In genomic region chr5:172840077-172840777, GRCh38 we compare ENCODE assay signal across 12 cellular contexts. TPM values are rescaled to one million over a fixed set of nuclear protein-coding genes. Genes with fewer than 3 reads are reported as not detected.
DNase-seq lines count a peak whose midpoint lies in the region; ATAC-seq, FAIRE-seq and TF ChIP-seq lines count a peak whose summit lies in the region.
"Had no signal": no experiment of that assay in that cellular context is flagged by ENCODE, and none has a peak within 500 bp of the region (broad histone marks: within the 10 kb centered on the region; RNA-seq: fewer than 3 reads in every experiment).

No MANE protein-coding gene starts in this region.

- peaks cover 7 to 24% of the 10 kb centered on the region in 2 experiments for H3K36me3 ChIP-seq in HepG2 (replicated peaks in 1 of 2; ENCODE audit: control insufficient read depth in 1 of 2, insufficient read depth in 2 of 2, low read length in 2 of 2)
- no peaks in the 10 kb centered on the region for H3K36me3 ChIP-seq in right lobe of liver
- no peaks in the 10 kb centered on the region for H3K36me3 ChIP-seq in aorta (ENCODE audit: control insufficient read depth in 1 of 2, insufficient read depth in 2 of 2, low read length in 1 of 2)
- H3K36me3 ChIP-seq in PC-3 (ENCODE audit: low read depth, low read length): peaks cover 6% of the 10 kb centered on the region

- WGBS in HepG2 (ENCODE audit: low lambda C conversion rate): 85% methylated on average over 11 of the region's 16 CpGs
- WGBS in right lobe of liver (ENCODE audit: insufficient coverage, low coverage, low lambda C conversion rate, missing lambda C conversion rate): 66% methylated on average over 8 of the region's 16 CpGs
- 15 to 19% methylated on average over 16 of the region's 16 CpGs for WGBS in aorta, 2 donors

- in situ Hi-C loops in HepG2 (cut with HindIII; ENCODE audit: extremely low pct_ligation_motif_present, low pct_unique_long_range_greater_than_20kb): no loop called here

- H2AFZ ChIP-seq in HepG2 (ENCODE audit: low read length) (no peak overlapping the region), PC-3 (ENCODE audit: low read length) (no peak overlapping the region)

- FAIRE-seq in HepG2 (lab: Jason Lieb, UNC): no peak
- FAIRE-seq in GM12892 (lab: Jason Lieb, UNC): no peak

- H3K9ac ChIP-seq in HepG2 (ENCODE audit: insufficient read depth, low read depth, low read length) (no peak overlapping the region), PC-3 (ENCODE audit: low read length) (no peak overlapping the region)

- BruUV-seq in HepG2 (replicated peaks; lab: Mats Ljungman, UMichigan): no TSS peak
- BruUV-seq in PC-3 (replicated peaks; lab: Mats Ljungman, UMichigan): no TSS peak

- H3K4me1 ChIP-seq in HepG2 (ENCODE audit: insufficient read depth, low read length): peaks cover 50% of the 10 kb centered on the region
- peaks cover 0 to 25% (median 5%) of the 10 kb centered on the region in 4 donors for H3K4me1 ChIP-seq in right lobe of liver
- peaks cover 0 to 6% of the 10 kb centered on the region in 2 donors for H3K4me1 ChIP-seq in aorta (ENCODE audit: control insufficient read depth in 1 of 2, insufficient read depth in 2 of 2, low read length in 2 of 2)
- peaks cover 13% of the 10 kb centered on the region for H3K4me1 ChIP-seq in PC-3 (ENCODE audit: insufficient read depth, low read length)

- H3F3A ChIP-seq in PC-3 (ENCODE audit: low read length, unreplicated experiment): no peaks in the 10 kb centered on the region

- no peak overlapping the region for H3K4me3 ChIP-seq in HepG2 (replicated peaks in 1 of 3; ENCODE audit: insufficient read depth in 1 of 3, low read depth in 2 of 3, low read length in 3 of 3)
- H3K4me3 ChIP-seq in right lobe of liver: no peak overlapping the region
- no peak overlapping the region for H3K4me3 ChIP-seq in fibroblast of the aortic adventitia (ENCODE audit: low read depth, low read length)
- no peak overlapping the region for H3K4me3 ChIP-seq in aorta (ENCODE audit: low read length in 2 of 2)
- H3K4me3 ChIP-seq in PC-3 (ENCODE audit: low read length): no peak overlapping the region
- H3K4me3 ChIP-seq: mucosa of descending colon had no signal

- H3K4me2 ChIP-seq in HepG2 (ENCODE audit: low read depth, low read length): no peak overlapping the region
- H3K4me2 ChIP-seq in PC-3 (ENCODE audit: low read length): no peak overlapping the region

- no peaks in the 10 kb centered on the region for H3K9me3 ChIP-seq in HepG2 (ENCODE audit: low read length)
- no peaks in the 10 kb centered on the region for H3K9me3 ChIP-seq in right lobe of liver
- no peaks in the 10 kb centered on the region for H3K9me3 ChIP-seq in aorta (ENCODE audit: control insufficient read depth, low read length)
- H3K9me3 ChIP-seq in PC-3 (ENCODE audit: low read length): no peaks in the 10 kb centered on the region
- H3K9me3 ChIP-seq: mucosa of descending colon had no signal

- TF ChIP-seq RAD21 in HepG2 (CRISPR knock-in tag; IDR thresholded peaks at IDR 0.05): no peak

- no peaks in the 10 kb centered on the region for H3K9me2 ChIP-seq in PC-3 (replicated peaks; ENCODE audit: low read length)

- no peak overlapping the region for H3K4me3 Mint-ChIP-seq in osteocyte (ENCODE audit: unreplicated experiment)

- peaks cover 2% of the 10 kb centered on the region for H3K36me3 Mint-ChIP-seq in osteocyte (ENCODE audit: unreplicated experiment)

- H4K20me1 ChIP-seq in HepG2 (ENCODE audit: insufficient read depth, low read length) (peaks cover 24% of the 10 kb centered on the region; the same call in 1 of the 2 replicates), PC-3 (ENCODE audit: low read length) (no peaks in the 10 kb centered on the region)

- TF ChIP-seq POLR2A in HepG2 (IDR thresholded peaks at IDR 0.05; ENCODE audit: insufficient read depth in 1 of 2, low read depth in 2 of 2, low read length in 2 of 2): no peak
- TF ChIP-seq POLR2A in right lobe of liver (IDR thresholded peaks at IDR 0.05): no peak
- no peak for TF ChIP-seq POLR2A in GM12892 (IDR thresholded peaks at IDR 0.05; ENCODE audit: low read depth, low read length)

- peak overlapping the region; percentile 85 for H3K27ac Mint-ChIP-seq in osteocyte (ENCODE audit: unreplicated experiment)

- POLR2A ChIA-PET in HepG2 (lab: Yijun Ruan, JAX) (interaction anchor here (1.1 to 1.6 kb wide), 5 partner anchors 12 to 69 kb away, joined by 3 to 7 read pairs (median 3); partner anchors contain the start of gene DUSP1), PC-3 (lab: Charles Lee; ENCODE audit: unreplicated experiment) (no interaction called here)

- no peaks in the 10 kb centered on the region for H3K27me3 Mint-ChIP-seq in osteocyte (ENCODE audit: unreplicated experiment)

- intact Hi-C loops in HepG2 (cut with micrococcal nuclease; ENCODE audit: unreplicated experiment) (no loop called here), right lobe of liver (cut with DNase I) (no loop called here), aorta (cut with DNase I) (no loop called here), PC-3 (cut with micrococcal nuclease) (no loop called here)

- DNase-seq in HepG2 (ENCODE audit: low spot score): peak; percentile 33
- no peak for DNase-seq in right lobe of liver
- peak; percentile 64 for DNase-seq in fibroblast of the aortic adventitia (ENCODE audit: low read depth)
- no peak for DNase-seq in osteocyte (ENCODE audit: extremely low spot score, unreplicated experiment)
- no peak for DNase-seq in aorta
- no peak for DNase-seq in NCI-H2081 treated with DMSO at 0.1 percent for 48 hours (lab: John Stamatoyannopoulos, UW)
- DNase-seq in GM12892 (ENCODE audit: insufficient read length): no peak
- DNase-seq in PC-3: no peak
- DNase-seq: activated CD4-positive, CD25-positive, alpha-beta regulatory T cell; activated effector memory CD4-positive, alpha-beta T cell treated with Interleukin-2 at 50 U/mL for 16 hours; mucosa of descending colon; SHP77 had no signal

- peak; percentile 26; the same call in 1 of the 3 replicates for ATAC-seq in HepG2
- no peak for ATAC-seq in right lobe of liver
- no peak for ATAC-seq in aorta (ENCODE audit: low FRiP score)
- no peak for ATAC-seq in PC-3
- ATAC-seq: mucosa of descending colon had no signal

- H3K27ac ChIP-seq in HepG2 (ENCODE audit: extremely low read length, insufficient read depth, low read length): no peak overlapping the region
- peak overlapping the region in 1 of 3 donors; percentile 26 for H3K27ac ChIP-seq in right lobe of liver
- H3K27ac ChIP-seq in aorta (ENCODE audit: low read depth in 1 of 2, low read length in 2 of 2): peak overlapping the region; percentile 64 to 83
- H3K27ac ChIP-seq in PC-3 (ENCODE audit: low read length): no peak overlapping the region

- H3K27me3 ChIP-seq in HepG2 (ENCODE audit: control insufficient read depth in 1 of 2, insufficient read depth in 2 of 2, low read length in 2 of 2) (no peaks in the 10 kb centered on the region; a peak in 1 of 5 replicates), right lobe of liver (no peaks in the 10 kb centered on the region), aorta (ENCODE audit: control insufficient read depth in 1 of 2, insufficient read depth in 2 of 2, low read length in 1 of 2) (no peaks in the 10 kb centered on the region), PC-3 (ENCODE audit: low read length) (no peaks in the 10 kb centered on the region)

- TF ChIP-seq EP300 in HepG2 (IDR thresholded peaks at IDR 0.05; ENCODE audit: low read depth in 2 of 2, low read length in 2 of 2) (no peak), HepG2 (CRISPR knock-in tag; IDR thresholded peaks at IDR 0.05; ENCODE audit: borderline replicate concordance) (no peak)

- H3K4me1 Mint-ChIP-seq in osteocyte (ENCODE audit: unreplicated experiment): peaks cover 34% of the 10 kb centered on the region

- peaks cover 89% of the 10 kb centered on the region for H3K79me2 ChIP-seq in HepG2 (ENCODE audit: insufficient read depth, low read length)
- peaks cover 96% of the 10 kb centered on the region for H3K79me2 ChIP-seq in PC-3 (ENCODE audit: low read length)

- H3K9me3 Mint-ChIP-seq in osteocyte (ENCODE audit: unreplicated experiment): no peaks in the 10 kb centered on the region

- CTCF ChIA-PET in HepG2 (lab: Yijun Ruan, JAX; ENCODE audit: low intra/inter-chr PET ratio, low total read pairs) (no interaction called here), PC-3 (lab: Charles Lee) (no interaction called here)

- TF ChIP-seq CTCF in HepG2 (CRISPR knock-in tag; IDR thresholded peaks at IDR 0.05) (no peak), right lobe of liver (IDR thresholded peaks at IDR 0.05) (no peak), fibroblast of the aortic adventitia (IDR thresholded peaks at IDR 0.05; ENCODE audit: insufficient read depth, low read length) (no peak), osteocyte (IDR thresholded peaks at IDR 0.05) (no peak), PC-3 (conservative IDR thresholded peaks at IDR 0.05; ENCODE audit: low read depth, low read length) (no peak)

RNA-seq across cellular contexts. Expression of gene ERGIC1, which starts 6.2 kb away (rescaled TPM):
- total RNA-seq in HepG2 (2016; rRNA removed; fragmentation: Illumina TruSeq; extraction: Trizol): 56.6 and 78.5 TPM in 2 replicates
- 56.7 and 59.9 TPM in 2 replicates for total RNA-seq in HepG2 (2016; cell fraction: cytosol; rRNA removed; fragmentation: Illumina TruSeq; extraction: Trizol; ENCODE audit: low read depth)
- total RNA-seq in HepG2 (2016; cell fraction: insoluble cytoplasmic fraction; rRNA removed; fragmentation: Illumina TruSeq; extraction: Trizol): 51.2 and 75.8 TPM in 2 replicates
- 144 and 156 TPM in 2 replicates for total RNA-seq in HepG2 (2016; cell fraction: membrane; rRNA removed; fragmentation: Illumina TruSeq; extraction: Trizol)
- total RNA-seq in HepG2 (2016; cell fraction: nucleus; rRNA removed; fragmentation: Illumina TruSeq; extraction: Trizol): 57.0 and 67.0 TPM in 2 replicates
- polyA plus RNA-seq in HepG2 (2011; rRNA removed): 184 and 205 TPM in 2 replicates
- 216 and 224 TPM in 2 replicates for polyA plus RNA-seq in HepG2 (2011; cell fraction: cytosol; rRNA removed)
- 121 and 137 TPM in 2 replicates for polyA plus RNA-seq in HepG2 (2011; cell fraction: nucleus; rRNA removed)
- 145 and 175 TPM in 2 replicates for polyA plus RNA-seq in HepG2 (2012)
- 87.6 and 105 TPM in 2 replicates for polyA plus RNA-seq in HepG2 (2016; cell fraction: cytosol; fragmentation: Illumina TruSeq; extraction: Trizol; ENCODE audit: low read depth)
- polyA plus RNA-seq in HepG2 (2016; cell fraction: insoluble cytoplasmic fraction; fragmentation: Illumina TruSeq; extraction: Trizol; ENCODE audit: low read depth): 71.8 and 81.7 TPM in 2 replicates
- 183 and 185 TPM in 2 replicates for polyA plus RNA-seq in HepG2 (2016; cell fraction: membrane; fragmentation: Illumina TruSeq; extraction: Trizol; ENCODE audit: low read depth)
- 94.6 and 95.4 TPM in 2 replicates for polyA plus RNA-seq in HepG2 (2016; cell fraction: nucleus; fragmentation: Illumina TruSeq; extraction: Trizol; ENCODE audit: insufficient read depth, low read depth)
- 179 and 302 TPM in 2 replicates for polyA minus RNA-seq in HepG2 (2011; rRNA and poly(A)+ RNA removed; ENCODE audit: low replicate concordance)
- 60.3 and 74.0 TPM in 2 replicates for polyA minus RNA-seq in HepG2 (2011; cell fraction: cytosol; rRNA and poly(A)+ RNA removed)
- polyA minus RNA-seq in HepG2 (2011; cell fraction: nucleus; rRNA and poly(A)+ RNA removed): 85.1 and 89.6 TPM in 2 replicates
- 100 to 1,000 TPM; 103 to 264 (median 154) TPM for total RNA-seq in right lobe of liver
- 21.7 and 193 TPM in 2 replicates for total RNA-seq in fibroblast of the aortic adventitia (ENCODE audit: low replicate concordance)
- total RNA-seq in osteocyte: 174 and 175 TPM in 2 replicates
- 100 to 1,000 TPM; 135 to 170 TPM for total RNA-seq in aorta
- 100 to 1,000 TPM; 122 to 125 TPM for polyA plus RNA-seq in aorta
- 58.7 TPM for polyA plus RNA-seq in GM12892 (2012; ENCODE audit: missing spikeins)
- 124 and 148 TPM in 2 replicates for total RNA-seq in PC-3 (2014; rRNA removed)

Comparison
In these comparisons a context has a peak if more than half of its experiments do, and no peak if none do; other contexts are left out.
1. DNase-seq: peak in HepG2 (single experiment) and fibroblast of the aortic adventitia (single experiment); none in right lobe of liver (0 of 3), osteocyte (single experiment), aorta (0 of 2), NCI-H2081 treated with DMSO at 0.1 percent for 48 hours (single experiment), GM12892 (single experiment) and PC-3 (single experiment).
2. H3K27ac ChIP-seq: peak in aorta (2 of 2); none in HepG2 (single experiment) and PC-3 (single experiment).